Comparison of ENCODE assay signal across 8 cellular contexts in genomic region chr7:1668486-1668931, GRCh38. TPM values are rescaled to one million over a fixed set of nuclear protein-coding genes. Genes with fewer than 3 reads are reported as not detected.
A peak's percentile ranks its signal among the peaks of the same experiment; 100 is the strongest.
DNase-seq lines count a peak whose midpoint lies in the region; ATAC-seq and TF ChIP-seq lines count a peak whose summit lies in the region.
"Had no signal": no experiment of that assay in that cellular context is flagged by ENCODE, and none has a peak within 500 bp of the region (broad histone marks: within the 10 kb centered on the region; RNA-seq: fewer than 3 reads in every experiment).

No MANE protein-coding gene starts in this region.

- no TSS peak for BruUV-seq in Panc1 (replicated peaks; lab: Mats Ljungman, UMichigan)

- H3K9me3 Mint-ChIP-seq in progenitor cell of endocrine pancreas (ENCODE audit: low read depth): no peaks in the 10 kb centered on the region

- DNase-seq in Panc1 (ENCODE audit: low read depth, low spot score) (no peak), right atrium auricular region (ENCODE audit: low spot score) (no peak), progenitor cell of endocrine pancreas (ENCODE audit: low spot score, unreplicated experiment) (peak; percentile 10), cerebellar cortex (ENCODE audit: low spot score) (no peak)

- H3K36me3 ChIP-seq in ES-I3 (ENCODE audit: insufficient read depth, low read length) (no peaks in the 10 kb centered on the region), Panc1 (ENCODE audit: control insufficient read depth, insufficient read depth, low read length) (no peaks in the 10 kb centered on the region), right atrium auricular region (no peaks in the 10 kb centered on the region)
- H3K36me3 ChIP-seq: upper lobe of left lung had no signal

- H3K27ac ChIP-seq in Panc1 (ENCODE audit: low read length) (peak overlapping the region; percentile 94), right atrium auricular region (peak overlapping the region; percentile 73 to 81)
- H3K27ac ChIP-seq: upper lobe of left lung had no signal

- H3K9me3 ChIP-seq in ES-I3 (ENCODE audit: control insufficient read depth, insufficient read depth, low read length) (no peaks in the 10 kb centered on the region), Panc1 (ENCODE audit: control insufficient read depth, insufficient read depth, low read depth, low read length) (no peaks in the 10 kb centered on the region), right atrium auricular region (no peaks in the 10 kb centered on the region)
- H3K9me3 ChIP-seq: upper lobe of left lung had no signal

- TF ChIP-seq CTCF in Panc1 (IDR thresholded peaks at IDR 0.05): no peak
- no peak for TF ChIP-seq CTCF in right atrium auricular region (IDR thresholded peaks at IDR 0.05)
- TF ChIP-seq CTCF in progenitor cell of endocrine pancreas (IDR thresholded peaks at IDR 0.05; ENCODE audit: unreplicated experiment): no peak

- peak overlapping the region; percentile 71; the same call in 1 of the 2 replicates for H3K9ac ChIP-seq in ES-I3 (ENCODE audit: low read depth, low read length)

- POLR2A ChIA-PET in Panc1 (lab: Charles Lee): interaction anchor here (0.6 to 1.1 kb wide), 2 partner anchors 39 to 884 kb away, joined by 3 read pairs; no protein-coding TSS in a partner anchor

- H3K27me3 ChIP-seq in Panc1 (ENCODE audit: control insufficient read depth, insufficient read depth, low read length) (no peaks in the 10 kb centered on the region), right atrium auricular region (peaks cover 0 to 8% of the 10 kb centered on the region in 2 donors)

- CTCF ChIA-PET in Panc1 (lab: Charles Lee): no interaction called here

- no peaks in the 10 kb centered on the region for H3K36me3 Mint-ChIP-seq in progenitor cell of endocrine pancreas (ENCODE audit: insufficient read depth)

- ATAC-seq in Panc1 (peak; percentile 37), GM18868 (IDR thresholded peaks at IDR 0.05; ENCODE audit: unreplicated experiment) (no peak), GM21367 (IDR thresholded peaks at IDR 0.05; ENCODE audit: unreplicated experiment) (no peak)

- peak overlapping the region; percentile 59 for H3K27ac Mint-ChIP-seq in progenitor cell of endocrine pancreas

- in situ Hi-C loops in Panc1 (cut with HindIII; ENCODE audit: low pct_unique_long_range_greater_than_20kb, low sequenced_read_pairs): no loop called here

- peak overlapping the region; percentile 70 to 81 for H3K4me3 ChIP-seq in Panc1 (ENCODE audit: low read depth in 2 of 2, low read length in 2 of 2)
- no peak overlapping the region for H3K4me3 ChIP-seq in right atrium auricular region

- H3K4me1 Mint-ChIP-seq in progenitor cell of endocrine pancreas (ENCODE audit: low read depth): peaks cover 5% of the 10 kb centered on the region

- H3K4me3 Mint-ChIP-seq in progenitor cell of endocrine pancreas (ENCODE audit: low read depth): no peak overlapping the region

- intact Hi-C loops in Panc1 (cut with micrococcal nuclease; ENCODE audit: unreplicated experiment): loop anchor here (10.0 kb wide), 1 partner anchor 86 kb away; no protein-coding TSS in a partner anchor

- H3K4me1 ChIP-seq in ES-I3 (ENCODE audit: insufficient read depth, low read length): peaks cover 6% of the 10 kb centered on the region; the same call in 1 of the 2 replicates
- peaks cover 30% of the 10 kb centered on the region for H3K4me1 ChIP-seq in Panc1 (ENCODE audit: control insufficient read depth, insufficient read depth, low read length)
- H3K4me1 ChIP-seq in right atrium auricular region: peaks cover 0 to 64% of the 10 kb centered on the region in 2 donors

- H3K27me3 Mint-ChIP-seq in progenitor cell of endocrine pancreas: peaks cover 16% of the 10 kb centered on the region

RNA-seq across cellular contexts. Expression of gene ELFN1, which starts 1.6 kb away (rescaled TPM):
- 39.0 TPM for total RNA-seq in Panc1 (2021; ENCODE audit: unreplicated experiment)
- 71.7 TPM for polyA plus RNA-seq in Panc1 (2012; ENCODE audit: insufficient read length)
- total RNA-seq in right atrium auricular region: 10 to 100 TPM in 1 of 2 donors, 1 to 10 TPM in 1; 6.5 to 15.3 TPM
- 12.3 and 12.9 TPM in 2 replicates for total RNA-seq in progenitor cell of endocrine pancreas

Comparison
In these comparisons a context has a peak if more than half of its experiments do, and no peak if none do; other contexts are left out.
1. H3K4me3 ChIP-seq: peak in Panc1 (2 of 2); none in right atrium auricular region (0 of 2).